Comparison of ENCODE assay signal across 8 cellular contexts in the genomic region with DNA sequence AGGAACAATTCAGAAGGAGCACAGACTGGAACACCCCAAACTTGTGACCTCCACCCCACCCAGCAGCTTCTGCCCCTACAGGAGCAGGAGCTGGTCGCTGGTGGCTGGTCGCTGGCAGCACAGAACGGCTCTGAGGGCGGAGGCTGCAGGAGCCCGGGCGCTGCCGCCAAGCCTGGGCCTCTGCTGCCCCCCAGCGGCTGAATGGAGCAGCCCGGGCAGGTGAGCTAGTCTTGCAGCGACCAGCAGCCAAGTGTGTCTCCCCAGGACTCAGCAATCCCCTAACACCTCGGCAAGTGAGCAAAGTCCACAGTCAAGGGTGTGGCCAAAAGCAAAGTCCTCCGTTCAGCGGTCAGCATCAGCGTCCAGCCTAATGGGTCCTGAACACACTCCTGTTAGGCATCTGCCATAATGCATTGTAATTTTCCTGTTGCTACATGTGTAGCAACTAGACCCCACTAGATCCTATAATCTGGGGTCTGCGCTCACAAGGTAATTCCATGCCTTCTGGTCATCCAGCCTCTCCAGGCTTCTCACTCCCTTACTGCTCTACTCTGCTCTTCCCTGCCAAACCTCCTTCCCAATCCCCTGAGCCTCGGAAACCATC.
A peak's percentile ranks its signal among the peaks of the same experiment; 100 is the strongest.
DNase-seq lines count a peak whose midpoint lies in the region; ATAC-seq and TF ChIP-seq lines count a peak whose summit lies in the region.

No MANE protein-coding gene starts in this region.

- no peak overlapping the region for H3K4me3 ChIP-seq in DOHH2 (ENCODE audit: low read length)

- DNase-seq in NCI-H2196 treated with DMSO at 0.1 percent for 48 hours (lab: John Stamatoyannopoulos, UW; ENCODE audit: unreplicated experiment): peak; percentile 39
- peak; percentile 87 for DNase-seq in activated CD4-positive, CD25-positive, alpha-beta regulatory T cell treated with anti-CD3 and anti-CD28 coated beads, Interleukin-2, amount 50 U/mL, for 72 hours
- peak in 58 of 61 donors; percentile 8 to 84 (median 61) for DNase-seq in caudate nucleus (lab: John Stamatoyannopoulos, UW)
- DNase-seq in kidney tubule cell (ENCODE audit: low spot score): peak; percentile 73
- DNase-seq in stimulated activated CD4-positive, alpha-beta T cell treated with anti-CD3 and anti-CD28 coated beads, Interleukin-2, amount 100 ng/mL, for 24 hours: peak; percentile 85 to 91

- H3K9me2 ChIP-seq in DOHH2 (replicated peaks; ENCODE audit: control insufficient read depth, low read length): no peaks in the 10 kb centered on the region

- TF ChIP-seq CTCF in DOHH2 (IDR thresholded peaks at IDR 0.05; ENCODE audit: low read depth, low read length, poor library complexity, severe bottlenecking): peak; percentile 93

- no peaks in the 10 kb centered on the region for H3K27me3 ChIP-seq in DOHH2 (ENCODE audit: control insufficient read depth, low read length)

- no peaks in the 10 kb centered on the region for H4K20me1 ChIP-seq in DOHH2 (ENCODE audit: control insufficient read depth, insufficient read depth, low read depth, low read length)

- no peaks in the 10 kb centered on the region for H3K4me1 ChIP-seq in DOHH2 (ENCODE audit: control insufficient read depth, low read length)

- no peaks in the 10 kb centered on the region for H3F3A ChIP-seq in DOHH2 (ENCODE audit: control insufficient read depth, insufficient read depth)

- H3K79me2 ChIP-seq in DOHH2 (ENCODE audit: control insufficient read depth, low read length): no peaks in the 10 kb centered on the region

- H3K9me3 ChIP-seq in DOHH2 (ENCODE audit: control insufficient read depth, insufficient read depth, low read length): no peaks in the 10 kb centered on the region

- no peak overlapping the region for H3K4me2 ChIP-seq in DOHH2 (ENCODE audit: low read length)

- peak; percentile 53 for ATAC-seq in HG02763 (IDR thresholded peaks at IDR 0.05; ENCODE audit: unreplicated experiment)
- ATAC-seq in GM21825 (IDR thresholded peaks at IDR 0.05; ENCODE audit: unreplicated experiment): no peak

- no peaks in the 10 kb centered on the region for H3K36me3 ChIP-seq in DOHH2 (ENCODE audit: control insufficient read depth, low read length)

- no peak overlapping the region for H3K27ac ChIP-seq in DOHH2 (ENCODE audit: low read depth, low read length)
- H3K27ac ChIP-seq in caudate nucleus (ENCODE audit: low read depth, low read length): no peak overlapping the region
